ENCODE assay signal across 10 cellular contexts in genomic region chr2:11124760-11125068, GRCh38. TPM values are rescaled to one million over a fixed set of nuclear protein-coding genes. Genes with fewer than 3 reads are reported as not detected.
DNase-seq lines count a peak whose midpoint lies in the region; ATAC-seq and TF ChIP-seq lines count a peak whose summit lies in the region.
"Had no signal": no experiment of that assay in that cellular context is flagged by ENCODE, and none has a peak within 500 bp of the region (broad histone marks: within the 10 kb centered on the region; RNA-seq: fewer than 3 reads in every experiment).

No MANE protein-coding gene starts in this region.

- TF ChIP-seq CTCF in C4-2B (conservative IDR thresholded peaks at IDR 0.05) (peak; percentile 70), KMS-11 (conservative IDR thresholded peaks at IDR 0.05; ENCODE audit: low read depth, low read length) (peak; percentile 52; the same call in 1 of the 2 replicates), osteoblast (IDR thresholded peaks at IDR 0.05; ENCODE audit: extremely low read depth, low read depth, low read length) (no peak)

- no peaks in the 10 kb centered on the region for H3K9me3 ChIP-seq in SK-N-MC (ENCODE audit: low read depth, low read length)
- no peaks in the 10 kb centered on the region for H3K9me3 ChIP-seq in osteoblast (ENCODE audit: low read depth, low read length)
- H3K9me3 ChIP-seq: Caco-2, SJCRH30 had no signal

- H3K27me3 ChIP-seq in KMS-11 (ENCODE audit: insufficient read depth, low read depth) = no peaks in the 10 kb centered on the region
- H3K27me3 ChIP-seq in osteoblast (ENCODE audit: insufficient read depth, low read length) = peaks cover 19% of the 10 kb centered on the region

- H3K4me3 ChIP-seq in KMS-11 (IDR thresholded peaks at IDR 0.05; ENCODE audit: insufficient read depth, low read depth, low read length) (no peak overlapping the region), SK-N-MC (no peak overlapping the region), osteoblast (ENCODE audit: insufficient read depth, low read length) (no peak overlapping the region)
- H3K4me3 ChIP-seq: SJCRH30 had no signal

- H3K9ac ChIP-seq in KMS-11 = no peak overlapping the region
- peak overlapping the region; percentile 23 for H3K9ac ChIP-seq in SK-N-MC (ENCODE audit: insufficient read length)

- no peaks in the 10 kb centered on the region for H3K79me2 ChIP-seq in KMS-11 (ENCODE audit: insufficient read depth, low read depth)
- H3K79me2 ChIP-seq in osteoblast (ENCODE audit: insufficient read depth, low read length) = no peaks in the 10 kb centered on the region

- H3K27ac ChIP-seq in C4-2B (no peak overlapping the region), KMS-11 (no peak overlapping the region), SK-N-MC (peak overlapping the region; percentile 46; the same call in 1 of the 2 replicates), osteoblast (ENCODE audit: low read depth, low read length) (no peak overlapping the region)
- H3K27ac ChIP-seq: RWPE1, SJCRH30 had no signal

- no peak for ATAC-seq in HG03159 (IDR thresholded peaks at IDR 0.05; ENCODE audit: unreplicated experiment)

- H4K20me1 ChIP-seq in KMS-11 (ENCODE audit: insufficient read depth) = no peaks in the 10 kb centered on the region
- H4K20me1 ChIP-seq in osteoblast (ENCODE audit: insufficient read depth, low read length) = no peaks in the 10 kb centered on the region

- H3K4me2 ChIP-seq in KMS-11 (peak overlapping the region; percentile 34; the same call in 1 of the 2 replicates), osteoblast (ENCODE audit: insufficient read depth, low read length) (no peak overlapping the region)

- peak overlapping the region; percentile 48 for H2AFZ ChIP-seq in KMS-11 (ENCODE audit: low read depth)
- H2AFZ ChIP-seq in osteoblast (ENCODE audit: low read length) = no peak overlapping the region

- no peak for DNase-seq in SK-N-MC (ENCODE audit: low read depth, low spot score)
- peak; percentile 31 for DNase-seq in osteoblast (ENCODE audit: insufficient read length, low spot score, missing footprints)
- no peak for DNase-seq in NCI-H187 (lab: John Stamatoyannopoulos, UW)
- DNase-seq in activated gamma-delta T cell treated with Interleukin-2 at 50 U/mL for 16 hours = no peak

- H3K36me3 ChIP-seq in KMS-11 (ENCODE audit: insufficient read depth) = no peaks in the 10 kb centered on the region
- H3K36me3 ChIP-seq in SK-N-MC (ENCODE audit: insufficient read depth, low read length) = no peaks in the 10 kb centered on the region
- no peaks in the 10 kb centered on the region for H3K36me3 ChIP-seq in osteoblast (ENCODE audit: insufficient read depth, low read length)
- H3K36me3 ChIP-seq: SJCRH30 had no signal

- H3K4me1 ChIP-seq in KMS-11 (ENCODE audit: low read depth, poor library complexity, severe bottlenecking) (peaks cover 28% of the 10 kb centered on the region), osteoblast (ENCODE audit: insufficient read depth, low read length) (peaks cover 5% of the 10 kb centered on the region)
- H3K4me1 ChIP-seq: SJCRH30 had no signal

RNA-seq across cellular contexts. Expression of gene SLC66A3, which starts 30.6 kb away (rescaled TPM):
- total RNA-seq in osteoblast = 65.1 and 68.8 TPM in 2 replicates
